8 cellular contexts compared by ENCODE assay signal in genomic region chr19:40818480-40819399, GRCh38. TPM values are rescaled to one million over a fixed set of nuclear protein-coding genes. Genes with fewer than 3 reads are reported as not detected.
A peak's percentile ranks its signal among the peaks of the same experiment; 100 is the strongest.
DNase-seq lines count a peak whose midpoint lies in the region; ATAC-seq and TF ChIP-seq lines count a peak whose summit lies in the region.
"Not testable (repeated sequence)": the region's sequence is repeated elsewhere in the genome, so short reads cannot be mapped to it uniquely, and the experiment has no call there.

No MANE protein-coding gene starts in this region.

- H3K27me3 ChIP-seq in KMS-11 (ENCODE audit: insufficient read depth, low read depth); SJCRH30; right lobe of liver; skeletal muscle tissue (ENCODE audit: control insufficient read depth in 3 of 3, insufficient read depth in 3 of 3, low read length in 3 of 3): not testable (repeated sequence)

- H2AFZ ChIP-seq in KMS-11 (ENCODE audit: low read depth): peak overlapping the region; percentile 85

- not testable (repeated sequence) for H3K27ac ChIP-seq in KMS-11; SJCRH30; right lobe of liver; skeletal muscle tissue (ENCODE audit: low read depth, low read length)

- H3K4me2 ChIP-seq in KMS-11: peak overlapping the region; percentile 92

- peaks cover 18% of the 10 kb centered on the region for H3K4me1 ChIP-seq in KMS-11 (ENCODE audit: low read depth, poor library complexity, severe bottlenecking)
- not testable (repeated sequence) for H3K4me1 ChIP-seq in SJCRH30
- peaks cover 0 to 36% (median 16%) of the 10 kb centered on the region in 4 donors for H3K4me1 ChIP-seq in right lobe of liver
- peaks cover 16 to 20% (median 20%) of the 10 kb centered on the region in 3 donors for H3K4me1 ChIP-seq in skeletal muscle tissue (ENCODE audit: control insufficient read depth in 3 of 3, insufficient read depth in 3 of 3, low read length in 3 of 3)

- not testable (repeated sequence) for H4K20me1 ChIP-seq in KMS-11 (ENCODE audit: insufficient read depth)

- DNase-seq in SJCRH30: peak; percentile 81 to 88
- DNase-seq in activated T-helper 1 cell treated with Interleukin-2 at 50 U/mL for 16 hours (ENCODE audit: low read depth): peak; percentile 60
- peak; percentile 72 for DNase-seq in effector CD4-positive, alpha-beta T cell
- peak; percentile 88 to 91 (median 89) for DNase-seq in right lobe of liver
- DNase-seq in ureter (ENCODE audit: low spot score): peak; percentile 81

- H3K79me2 ChIP-seq in KMS-11 (ENCODE audit: insufficient read depth, low read depth): not testable (repeated sequence)

- not testable (repeated sequence) for H3K4me3 ChIP-seq in KMS-11 (IDR thresholded peaks at IDR 0.05; ENCODE audit: insufficient read depth, low read depth, low read length)
- H3K4me3 ChIP-seq in SJCRH30 (peak overlapping the region; percentile 22; the same call in 1 of the 2 replicates), right lobe of liver (peak overlapping the region in 1 of 3 donors; percentile 20), skeletal muscle tissue (ENCODE audit: low read length in 3 of 3) (peak overlapping the region; percentile 38 to 73 (median 60))

- ATAC-seq in right lobe of liver: peak; percentile 82 to 86 (median 84)

- H3K36me3 ChIP-seq in KMS-11 (ENCODE audit: insufficient read depth); SJCRH30; right lobe of liver; skeletal muscle tissue (ENCODE audit: control insufficient read depth in 3 of 3, insufficient read depth in 3 of 3, low read length in 3 of 3): not testable (repeated sequence)

- not testable (repeated sequence) for TF ChIP-seq POLR2A in right lobe of liver (IDR thresholded peaks at IDR 0.05)

- intact Hi-C loops in right lobe of liver (cut with DNase I): not testable (repeated sequence)

- H3K9ac ChIP-seq in KMS-11: not testable (repeated sequence)
- H3K9ac ChIP-seq in skeletal muscle tissue (ENCODE audit: low read depth in 1 of 3, low read length in 3 of 3): peak overlapping the region in 2 of 3 donors; percentile 61 to 62

- not testable (repeated sequence) for H3K9me3 ChIP-seq in SJCRH30 (replicated peaks); right lobe of liver; skeletal muscle tissue (ENCODE audit: control insufficient read depth in 3 of 3, low read length in 3 of 3)

- TF ChIP-seq CTCF in GM12872 (IDR thresholded peaks at IDR 0.05; ENCODE audit: insufficient read depth, low read depth, low read length) (peak; percentile 68), KMS-11 (conservative IDR thresholded peaks at IDR 0.05; ENCODE audit: low read depth, low read length) (peak; percentile 41; the same call in 1 of the 2 replicates), right lobe of liver (IDR thresholded peaks at IDR 0.05) (peak in 2 of 4 donors; percentile 17 to 34)

- 50% methylated on average over 14 of the region's 36 CpGs for WGBS in right lobe of liver (ENCODE audit: insufficient coverage, low coverage, low lambda C conversion rate, missing lambda C conversion rate)

RNA-seq across cellular contexts. Expression of gene EGLN2, which starts 19.7 kb away (rescaled TPM):
- total RNA-seq in SJCRH30 (2014; rRNA removed; shearing (Covaris generic)): 55.7 and 56.2 TPM in 2 replicates
- total RNA-seq in right lobe of liver (10 to 100 TPM; 34.5 to 47.0 (median 37.4) TPM), skeletal muscle tissue (37.1 TPM), ureter (79.3 TPM)

RNA-seq across cellular contexts. Expression of gene CYP2A6, which starts 31.5 kb away (rescaled TPM):
- not detected in 2 replicates for total RNA-seq in SJCRH30 (2014; rRNA removed; shearing (Covaris generic))
- total RNA-seq in right lobe of liver (1,000 to 10,000 TPM in 3 of 6 experiments, 100 to 1,000 TPM in 1, 10 to 100 TPM in 2; 73.6 to 3,618 (median 1,239) TPM), skeletal muscle tissue (not detected), ureter (not detected)

RNA-seq across cellular contexts. Expression of gene RAB4B, which starts 40.7 kb away (rescaled TPM):
- total RNA-seq in SJCRH30 (2014; rRNA removed; shearing (Covaris generic)): 10.5 and 11.1 TPM in 2 replicates
- total RNA-seq in right lobe of liver: 10 to 100 TPM in 3 of 6 experiments, 1 to 10 TPM in 3; 6.4 to 17.2 (median 10.2) TPM
- 2.1 TPM for total RNA-seq in skeletal muscle tissue
- total RNA-seq in ureter: 45.3 TPM

RNA-seq across cellular contexts. Expression of gene MIA, which starts 43.4 kb away (rescaled TPM):
- 0.66 TPM in 1 of 2 replicates, not detected in the other for total RNA-seq in SJCRH30 (2014; rRNA removed; shearing (Covaris generic))
- total RNA-seq in right lobe of liver: 1 to 10 TPM in 2 of 6 experiments, under 1 TPM in 1, not detected in 3; 0.86 to 1.9 (median 1.1) TPM
- total RNA-seq in skeletal muscle tissue: 2.1 TPM
- total RNA-seq in ureter: not detected

Comparison
In these comparisons a context has a peak if more than half of its experiments do, and no peak if none do; other contexts are left out.
1. RNA of gene CYP2A6, which starts 31.5 kb away (total RNA-seq): 73.6 to 3,618 TPM in right lobe of liver; not detected in ureter (single experiment), not detected in SJCRH30 and not detected in skeletal muscle tissue (single experiment); every median in the first group is over 10 times any median in the second.
2. Peak in every context shown above with its lines, with median percentiles within 50 percentile points of each other: DNase-seq.